ENCODE assay signal across 17 cellular contexts in genomic region chr5:159910843-159911229, GRCh38. TPM values are rescaled to one million over a fixed set of nuclear protein-coding genes. Genes with fewer than 3 reads are reported as not detected.
DNase-seq lines count a peak whose midpoint lies in the region; ATAC-seq and TF ChIP-seq lines count a peak whose summit lies in the region.
"Had no signal": no experiment of that assay in that cellular context is flagged by ENCODE, and none has a peak within 500 bp of the region (broad histone marks: within the 10 kb centered on the region; RNA-seq: fewer than 3 reads in every experiment).

No MANE protein-coding gene starts in this region.

- H3K9ac ChIP-seq in SK-N-SH = no peak overlapping the region

- CTCF ChIA-PET in SK-N-SH (lab: Yijun Ruan, JAX) (interaction anchor here (1.7 kb wide), 1 partner anchor 466 kb away, joined by 3 read pairs; no protein-coding TSS in a partner anchor), HEK293T (lab: Yijun Ruan, JAX) (no interaction called here)

- H3F3A ChIP-seq in SK-N-SH (replicated peaks; ENCODE audit: insufficient read depth) = peaks cover 36% of the 10 kb centered on the region

- H3K4me1 ChIP-seq in SK-N-SH (ENCODE audit: control insufficient read depth in 1 of 2, insufficient read depth in 2 of 2, low read depth in 1 of 2, low read length in 1 of 2) (peaks cover 5 to 40% of the 10 kb centered on the region in 2 experiments; a peak in 3 of 4 replicates), hepatocyte (ENCODE audit: insufficient read depth) (peaks cover 25% of the 10 kb centered on the region)

- no peaks in the 10 kb centered on the region for H3K36me3 ChIP-seq in SK-N-SH (replicated peaks in 1 of 2; ENCODE audit: control insufficient read depth in 1 of 2, insufficient read depth in 2 of 2, low read length in 1 of 2)
- H3K36me3 ChIP-seq in hepatocyte (replicated peaks; ENCODE audit: insufficient read depth, low read depth) = no peaks in the 10 kb centered on the region

- H2AFZ ChIP-seq in SK-N-SH (ENCODE audit: low read depth) (peak overlapping the region; percentile 19; the same call in 1 of the 2 replicates), hepatocyte (no peak overlapping the region)

- no peak for TF ChIP-seq EP300 in SK-N-SH (IDR thresholded peaks at IDR 0.05; ENCODE audit: borderline replicate concordance in 1 of 2, low read depth in 1 of 2, low read length in 1 of 2)

- H3K4me3 Mint-ChIP-seq in nephron = no peak overlapping the region
- no peak overlapping the region for H3K4me3 Mint-ChIP-seq in type B pancreatic cell
- H3K4me3 Mint-ChIP-seq in T-helper 2 cell treated with Interferon-gamma antibody and Interleukin-4, amounts not matched to agents 5 μg/mL and 100 μg/mL, for 36 hours = no peak overlapping the region
- H3K4me3 Mint-ChIP-seq: B cell had no signal

- H3K4me1 Mint-ChIP-seq in nephron (peaks cover 32% of the 10 kb centered on the region), type B pancreatic cell (ENCODE audit: unreplicated experiment) (peaks cover 35% of the 10 kb centered on the region)
- H3K4me1 Mint-ChIP-seq in T-helper 2 cell treated with Interferon-gamma antibody and Interleukin-4, amounts not matched to agents 5 μg/mL and 100 μg/mL, for 36 hours (ENCODE audit: low read depth) = no peaks in the 10 kb centered on the region

- H3K27ac ChIP-seq in SK-N-SH (ENCODE audit: low read depth in 2 of 2, low read length in 1 of 2) = no peak overlapping the region
- peak overlapping the region; percentile 15 for H3K27ac ChIP-seq in hepatocyte
- H3K27ac ChIP-seq: 22Rv1 had no signal

- H3K9me3 ChIP-seq in SK-N-SH (no peaks in the 10 kb centered on the region), hepatocyte (ENCODE audit: low read depth) (no peaks in the 10 kb centered on the region)

- no peak for TF ChIP-seq RAD21 in SK-N-SH (IDR thresholded peaks at IDR 0.05; ENCODE audit: low read length)

- H3K36me3 Mint-ChIP-seq in nephron (ENCODE audit: low read depth) (no peaks in the 10 kb centered on the region), type B pancreatic cell (no peaks in the 10 kb centered on the region)
- no peaks in the 10 kb centered on the region for H3K36me3 Mint-ChIP-seq in T-helper 2 cell treated with Interferon-gamma antibody and Interleukin-4, amounts not matched to agents 5 μg/mL and 100 μg/mL, for 36 hours (ENCODE audit: low read depth)

- H3K27ac Mint-ChIP-seq in nephron = peak overlapping the region; percentile 68 to 91 (median 83)
- H3K27ac Mint-ChIP-seq in type B pancreatic cell = peak overlapping the region; percentile 74
- H3K27ac Mint-ChIP-seq in T-helper 2 cell treated with Interferon-gamma antibody and Interleukin-4, amounts not matched to agents 5 μg/mL and 100 μg/mL, for 36 hours = no peak overlapping the region
- H3K27ac Mint-ChIP-seq: B cell had no signal

- 70% methylated on average over 2 of the region's 2 CpGs for WGBS in SK-N-SH (ENCODE audit: low lambda C conversion rate)
- 59% methylated on average over 2 of the region's 2 CpGs for WGBS in hepatocyte (ENCODE audit: low lambda C conversion rate, missing lambda C conversion rate)

- H3K4me2 ChIP-seq in SK-N-SH (no peak overlapping the region), hepatocyte (no peak overlapping the region)

- no peak for TF ChIP-seq CTCF in SK-N-SH (IDR thresholded peaks at IDR 0.05)
- no peak for TF ChIP-seq CTCF in hepatocyte (IDR thresholded peaks at IDR 0.05; ENCODE audit: poor library complexity)
- TF ChIP-seq CTCF in nephron (IDR thresholded peaks at IDR 0.05; ENCODE audit: unreplicated experiment in 3 of 3) = no peak
- TF ChIP-seq CTCF in type B pancreatic cell (conservative IDR thresholded peaks at IDR 0.05) = no peak

- H3K9me3 Mint-ChIP-seq in nephron (no peaks in the 10 kb centered on the region), type B pancreatic cell (no peaks in the 10 kb centered on the region)
- no peaks in the 10 kb centered on the region for H3K9me3 Mint-ChIP-seq in T-helper 2 cell treated with Interferon-gamma antibody and Interleukin-4, amounts not matched to agents 5 μg/mL and 100 μg/mL, for 36 hours

- H3K79me2 ChIP-seq in SK-N-SH (ENCODE audit: insufficient read depth) = no peaks in the 10 kb centered on the region
- no peaks in the 10 kb centered on the region for H3K79me2 ChIP-seq in hepatocyte

- H3K27me3 ChIP-seq in SK-N-SH (ENCODE audit: insufficient read depth) (no peaks in the 10 kb centered on the region), hepatocyte (peaks cover 19% of the 10 kb centered on the region)

- H3K4me3 ChIP-seq in SK-N-SH (ENCODE audit: low read depth in 2 of 2, low read length in 1 of 2) = no peak overlapping the region
- no peak overlapping the region for H3K4me3 ChIP-seq in hepatocyte
- H3K4me3 ChIP-seq: K562 had no signal

- DNase-seq in SK-N-SH = no peak
- no peak for DNase-seq in hepatocyte (ENCODE audit: low spot score)
- DNase-seq in type B pancreatic cell (ENCODE audit: extremely low spot score, unreplicated experiment) = no peak
- no peak for DNase-seq in HEK293T (ENCODE audit: extremely low spot score)
- DNase-seq in T-helper 2 cell treated with Interferon-gamma antibody and Interleukin-4, amounts not matched to agents 5 μg/mL and 100 μg/mL, for 36 hours (ENCODE audit: low spot score) = no peak
- DNase-seq: HCEC 1CT, NCI-H1105, NCI-H2081, NCI-H446 treated with DMSO at 0.1 percent for 48 hours, NCI-H69, Right ventricle myocardium superior had no signal

- ATAC-seq in SK-N-SH treated with all-trans-retinoic acid at 6 μM for 48 hours (no peak), HG03135 (IDR thresholded peaks at IDR 0.05; ENCODE audit: unreplicated experiment) (no peak)
- ATAC-seq: K562 had no signal

- POLR2A ChIA-PET in SK-N-SH (lab: Yijun Ruan, JAX) = no interaction called here
- POLR2A ChIA-PET in HEK293T (lab: Yijun Ruan, JAX) = no interaction called here

- H4K20me1 ChIP-seq in SK-N-SH (ENCODE audit: insufficient read depth) (no peaks in the 10 kb centered on the region), hepatocyte (ENCODE audit: insufficient read depth, poor library complexity, severe bottlenecking) (no peaks in the 10 kb centered on the region)

- peaks cover 54% of the 10 kb centered on the region for H3K27me3 Mint-ChIP-seq in nephron (ENCODE audit: low read depth)
- H3K27me3 Mint-ChIP-seq in type B pancreatic cell = peaks cover 36% of the 10 kb centered on the region
- peaks cover 30% of the 10 kb centered on the region for H3K27me3 Mint-ChIP-seq in T-helper 2 cell treated with Interferon-gamma antibody and Interleukin-4, amounts not matched to agents 5 μg/mL and 100 μg/mL, for 36 hours (ENCODE audit: low read depth)

- H3K9me2 ChIP-seq in SK-N-SH = no peaks in the 10 kb centered on the region
- H3K9me2 ChIP-seq in hepatocyte (replicated peaks; ENCODE audit: insufficient read depth) = no peaks in the 10 kb centered on the region

TF ChIP-seq in SK-N-SH, 30 proteins besides CTCF, POLR2A, EP300 and RAD21:
- no peak for TF ChIP-seq TEAD4 (IDR thresholded peaks at IDR 0.05; ENCODE audit: borderline replicate concordance, insufficient read depth)
- TF ChIP-seq RFX5 (IDR thresholded peaks at IDR 0.05; ENCODE audit: low read length) = no peak
- no peak for TF ChIP-seq GABPA (IDR thresholded peaks at IDR 0.05; ENCODE audit: low read depth)
- no peak for TF ChIP-seq MAX (IDR thresholded peaks at IDR 0.05; ENCODE audit: low read depth)

TF ChIP-seq in SK-N-SH treated with all-trans-retinoic acid at 6 μM for 48 hours, 23 proteins besides CTCF, POLR2A, EP300 and RAD21 (continues in another document):
- TF ChIP-seq ZNF565 (CRISPR knock-in tag; conservative IDR thresholded peaks at IDR 0.05; ENCODE audit: low read depth) = no peak
- no peak for TF ChIP-seq TCF4 (CRISPR knock-in tag; IDR thresholded peaks at IDR 0.05; ENCODE audit: borderline replicate concordance)
- no peak for TF ChIP-seq ESRRG (CRISPR knock-in tag; IDR thresholded peaks at IDR 0.05)
- no peak for TF ChIP-seq ISL1 (CRISPR knock-in tag; IDR thresholded peaks at IDR 0.05)
- no peak for TF ChIP-seq ZNF8 (CRISPR knock-in tag; IDR thresholded peaks at IDR 0.05)
- no peak for TF ChIP-seq RARB (CRISPR knock-in tag; IDR thresholded peaks at IDR 0.05)
- no peak for TF ChIP-seq CREB5 (CRISPR knock-in tag; IDR thresholded peaks at IDR 0.05; ENCODE audit: low read depth)
- TF ChIP-seq OSR1 (CRISPR knock-in tag; IDR thresholded peaks at IDR 0.05) = no peak

TF ChIP-seq in HEK293T, 16 proteins besides CTCF, POLR2A, EP300 and RAD21:
- TF ChIP-seq SP1 (IDR thresholded peaks at IDR 0.05) (no peak), LEF1 (IDR thresholded peaks at IDR 0.05; ENCODE audit: borderline replicate concordance) (no peak), L3MBTL2 (conservative IDR thresholded peaks at IDR 0.05) (no peak), FOXA1 (IDR thresholded peaks at IDR 0.05) (no peak), ZNF384 (IDR thresholded peaks at IDR 0.05) (no peak), PKNOX1 (IDR thresholded peaks at IDR 0.05) (no peak), ARNT (IDR thresholded peaks at IDR 0.05) (no peak), FOXK2 (IDR thresholded peaks at IDR 0.05) (no peak), SUZ12 (IDR thresholded peaks at IDR 0.05) (no peak), ELF4 (IDR thresholded peaks at IDR 0.05) (no peak), BHLHE40 (IDR thresholded peaks at IDR 0.05; ENCODE audit: borderline replicate concordance) (no peak), HDGF (IDR thresholded peaks at IDR 0.05; ENCODE audit: borderline replicate concordance) (no peak), FOXM1 (IDR thresholded peaks at IDR 0.05; ENCODE audit: borderline replicate concordance) (no peak), CTBP1 (IDR thresholded peaks at IDR 0.05; ENCODE audit: borderline replicate concordance) (no peak), NFRKB (IDR thresholded peaks at IDR 0.05) (no peak)

RNA-seq across cellular contexts. Expression of gene ADRA1B, which starts 5.4 kb away (rescaled TPM):
- polyA plus RNA-seq in SK-N-SH (2012; rRNA removed) (1.9 and 2.2 TPM in 2 replicates), hepatocyte (3.5 and 3.8 TPM in 2 replicates)
- 0.91 and 2.0 TPM in 2 replicates for polyA plus RNA-seq in SK-N-SH (2012; cell fraction: cytosol; rRNA removed)
- polyA plus RNA-seq in SK-N-SH (2012; cell fraction: nucleus; rRNA removed) = 1.2 and 2.4 TPM in 2 replicates
- total RNA-seq in hepatocyte (2.0 and 2.6 TPM in 2 replicates), type B pancreatic cell (ENCODE audit: low replicate concordance) (2.9 and 9.9 TPM in 2 replicates)
- total RNA-seq: B cell, K562 had no signal
- polyA plus RNA-seq: K562 had no signal
